In the genomic region with DNA sequence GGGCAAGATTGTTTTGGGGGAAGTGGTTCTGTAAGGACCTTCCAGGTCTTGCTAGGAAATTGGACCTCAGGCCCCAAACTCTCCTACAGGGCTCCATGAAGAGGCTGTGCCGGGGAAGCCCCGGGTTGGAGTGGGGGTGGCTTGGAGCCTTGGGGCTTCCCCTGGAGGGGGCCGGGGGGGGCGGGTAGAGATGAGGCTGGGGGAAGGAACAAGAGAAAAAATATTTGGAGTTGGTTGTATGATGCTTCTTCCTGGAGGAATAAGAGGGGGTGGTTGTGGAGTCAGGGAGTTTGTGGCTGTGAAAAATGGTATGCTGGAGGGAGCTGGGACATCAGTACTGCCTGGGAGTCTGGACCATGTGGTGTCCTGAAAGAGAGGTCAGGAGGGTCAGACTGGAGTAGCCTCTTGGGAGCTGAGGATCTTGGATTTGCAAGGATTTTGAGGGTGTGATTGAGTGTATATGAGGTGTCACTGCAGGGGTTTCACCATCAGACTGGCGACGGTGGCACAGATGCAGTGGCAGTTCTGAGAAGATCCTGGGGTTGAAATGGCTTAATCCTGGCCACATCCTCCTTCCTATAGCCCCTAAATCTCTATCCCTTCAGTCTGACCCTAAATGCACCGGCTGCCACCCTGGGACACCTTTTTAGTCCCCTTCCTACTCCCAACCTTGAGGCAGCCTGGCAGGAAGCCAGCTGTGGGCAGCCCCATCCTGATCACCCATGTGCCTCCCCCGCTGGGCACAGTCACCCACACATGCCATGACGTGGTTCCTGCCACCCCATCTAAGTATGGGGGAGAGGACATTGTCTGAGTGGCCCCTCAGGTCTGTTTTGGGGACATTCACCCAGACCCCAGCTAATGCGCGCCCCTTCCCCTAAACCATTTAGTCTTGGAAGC, we compare ENCODE assay signal across 8 cellular contexts. TPM values are rescaled to one million over a fixed set of nuclear protein-coding genes. Genes with fewer than 3 reads are reported as not detected.
DNase-seq lines count a peak whose midpoint lies in the region; ATAC-seq and TF ChIP-seq lines count a peak whose summit lies in the region.

No MANE protein-coding gene starts in this region.

- intact Hi-C loops in posterior vena cava (cut with DNase I): loop anchor here in 1 of 2 donors (10.0 kb wide), 1 partner anchor 95 kb away; a partner anchor contains a TSS

- peak overlapping the region; percentile 2 to 18 for H3K9ac ChIP-seq in duodenal mucosa (ENCODE audit: low read depth in 1 of 2, low read length in 2 of 2)

- ATAC-seq in GM21447 (IDR thresholded peaks at IDR 0.05; ENCODE audit: unreplicated experiment) (no peak), GM19452 (IDR thresholded peaks at IDR 0.05; ENCODE audit: unreplicated experiment) (no peak), GM18520 (IDR thresholded peaks at IDR 0.05; ENCODE audit: unreplicated experiment) (no peak), HG03139 (IDR thresholded peaks at IDR 0.05; ENCODE audit: unreplicated experiment) (no peak)

- H3K36me3 ChIP-seq in duodenal mucosa (ENCODE audit: control insufficient read depth in 1 of 2, insufficient read depth in 2 of 2, low read length in 2 of 2): no peaks in the 10 kb centered on the region

- TF ChIP-seq CTCF in GM12864 (IDR thresholded peaks at IDR 0.05; ENCODE audit: low read depth, low read length, missing control alignments): no peak

- H3K4me1 ChIP-seq in duodenal mucosa (ENCODE audit: control insufficient read depth in 1 of 2, insufficient read depth in 2 of 2, low read length in 2 of 2): peaks cover 81 to 83% of the 10 kb centered on the region in 2 donors

- H3K4me3 ChIP-seq in GM12864 (ENCODE audit: low read depth, low read length): peak overlapping the region; percentile 82
- peak overlapping the region; percentile 79 to 85 for H3K4me3 ChIP-seq in duodenal mucosa (ENCODE audit: low read depth in 1 of 2, low read length in 2 of 2)

- H3K27ac ChIP-seq in duodenal mucosa (ENCODE audit: low read depth, low read length): no peak overlapping the region

- DNase-seq in GM12864 (ENCODE audit: low read depth): no peak
- peak; percentile 58 for DNase-seq in activated CD4-positive, CD25-positive, alpha-beta regulatory T cell treated with anti-CD3 and anti-CD28 coated beads, Interleukin-2, amount 50 U/mL, for 72 hours
- DNase-seq in posterior vena cava (ENCODE audit: low spot score): peak; percentile 91

- H3K27me3 ChIP-seq in duodenal mucosa (ENCODE audit: control insufficient read depth in 1 of 2, insufficient read depth in 2 of 2, low read length in 2 of 2): no peaks in the 10 kb centered on the region

- no peaks in the 10 kb centered on the region for H3K9me3 ChIP-seq in duodenal mucosa (ENCODE audit: control insufficient read depth in 1 of 2, low read length in 2 of 2)

RNA-seq across cellular contexts. Expression of a gene that starts 10.9 kb away (rescaled TPM):
- 10 to 100 TPM; 47.5 to 54.5 TPM for total RNA-seq in posterior vena cava

RNA-seq across cellular contexts. Expression of a gene that starts 32.2 kb away (rescaled TPM):
- 1 to 10 TPM; 1.4 to 2.5 TPM for total RNA-seq in posterior vena cava

RNA-seq across cellular contexts. Expression of a gene that starts 44.6 kb away (rescaled TPM):
- under 1 TPM; 0.79 to 1.00 TPM for total RNA-seq in posterior vena cava
